Comparison of ENCODE assay signal across 13 cellular contexts in the genomic region with DNA sequence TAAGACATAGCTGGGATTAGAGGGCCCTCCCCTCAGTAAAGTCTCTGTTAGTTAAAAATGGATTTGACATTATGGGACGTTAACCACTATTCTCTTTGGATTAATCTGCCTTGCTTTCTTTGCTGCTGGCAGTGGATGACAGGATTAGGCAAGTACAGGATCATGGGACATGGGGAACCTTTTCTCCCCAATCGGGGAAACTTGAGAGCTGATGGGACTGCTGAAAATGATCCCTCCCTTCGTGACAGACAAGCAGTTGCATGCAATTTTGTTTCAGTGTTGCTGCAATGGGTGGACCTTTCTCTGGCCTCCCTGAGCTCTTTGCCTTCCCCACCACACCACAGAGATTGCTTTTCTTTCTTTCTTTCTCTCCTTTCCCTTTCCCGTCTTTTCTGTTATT.
A peak's percentile ranks its signal among the peaks of the same experiment; 100 is the strongest.
DNase-seq lines count a peak whose midpoint lies in the region; ATAC-seq and TF ChIP-seq lines count a peak whose summit lies in the region.
"Had no signal": no experiment of that assay in that cellular context is flagged by ENCODE, and none has a peak within 500 bp of the region (broad histone marks: within the 10 kb centered on the region; RNA-seq: fewer than 3 reads in every experiment).

No MANE protein-coding gene starts in this region.

- no peaks in the 10 kb centered on the region for H4K20me1 ChIP-seq in PC-3 (ENCODE audit: low read length)
- H4K20me1 ChIP-seq: BLaER1 treated with 17β-estradiol and CSF1 and Interleukin-3, amounts not matched to agents 10 nM and 100 nM had no signal

- in situ Hi-C loops in gastrocnemius medialis (cut with MboI; ENCODE audit: low sequenced_read_pairs in 4 of 4): no loop called here

- intact Hi-C loops in left ventricle myocardium inferior (cut with micrococcal nuclease) (no loop called here), left ventricle myocardium superior (cut with micrococcal nuclease) (no loop called here), gastrocnemius medialis (cut with DNase I; ENCODE audit: low total_unique reads) (no loop called here), PC-3 (cut with micrococcal nuclease) (no loop called here)

- no TSS peak for BruUV-seq in PC-3 (replicated peaks; lab: Mats Ljungman, UMichigan)

- H2AFZ ChIP-seq in PC-3 (ENCODE audit: low read length): no peak overlapping the region

- CTCF ChIA-PET in PC-3 (lab: Charles Lee): interaction anchor here (0.6 kb wide), 1 partner anchor 35 kb away, joined by 3 read pairs; no protein-coding TSS in a partner anchor

- no peaks in the 10 kb centered on the region for H3K79me2 ChIP-seq in PC-3 (ENCODE audit: low read length)

- H3K4me2 ChIP-seq in PC-3 (ENCODE audit: low read length): no peak overlapping the region
- H3K4me2 ChIP-seq: BLaER1 treated with 17β-estradiol and CSF1 and Interleukin-3, amounts not matched to agents 10 nM and 100 nM had no signal

- H3K4me3 ChIP-seq in left ventricle myocardium inferior: no peak overlapping the region
- no peak overlapping the region for H3K4me3 ChIP-seq in gastrocnemius medialis
- no peak overlapping the region for H3K4me3 ChIP-seq in PC-3 (ENCODE audit: low read length)
- H3K4me3 ChIP-seq: BLaER1 treated with 17β-estradiol and CSF1 and Interleukin-3, amounts not matched to agents 10 nM and 100 nM had no signal

- no peak for DNase-seq in left ventricle myocardium inferior
- DNase-seq in left ventricle myocardium superior: no peak
- DNase-seq in fibroblast of gingiva (ENCODE audit: low read depth): peak; percentile 74
- DNase-seq in gastrocnemius medialis: peak; percentile 8 to 47
- DNase-seq in PC-3: no peak
- no peak for DNase-seq in NCI-H1694 treated with DMSO at 0.1 percent for 48 hours (lab: John Stamatoyannopoulos, UW)
- DNase-seq: ACHN; CD4-positive, CD25-positive, alpha-beta regulatory T cell; DMS53; H9 had no signal

- POLR2A ChIA-PET in PC-3 (lab: Charles Lee; ENCODE audit: unreplicated experiment): no interaction called here

- ATAC-seq in left ventricle myocardium superior: no peak
- ATAC-seq in gastrocnemius medialis: peak; percentile 58 to 72
- ATAC-seq in HG03095 (IDR thresholded peaks at IDR 0.05; ENCODE audit: unreplicated experiment): no peak
- ATAC-seq in PC-3: no peak
- ATAC-seq: HepG2 had no signal

- H3K4me1 ChIP-seq in left ventricle myocardium inferior (no peaks in the 10 kb centered on the region), gastrocnemius medialis (no peaks in the 10 kb centered on the region), PC-3 (ENCODE audit: insufficient read depth, low read length) (no peaks in the 10 kb centered on the region)
- H3K4me1 ChIP-seq: BLaER1 treated with 17β-estradiol and CSF1 and Interleukin-3, amounts not matched to agents 10 nM and 100 nM had no signal

- no peak overlapping the region for H3K9ac ChIP-seq in PC-3 (ENCODE audit: low read length)
- H3K9ac ChIP-seq: BLaER1 treated with 17β-estradiol and CSF1 and Interleukin-3, amounts not matched to agents 10 nM and 100 nM had no signal

- no peaks in the 10 kb centered on the region for H3F3A ChIP-seq in PC-3 (ENCODE audit: low read length, unreplicated experiment)

- H3K27ac ChIP-seq in left ventricle myocardium inferior (replicated peaks) (peak overlapping the region; percentile 28), gastrocnemius medialis (peak overlapping the region; percentile 22 to 59 (median 38)), PC-3 (ENCODE audit: low read length) (no peak overlapping the region)
- H3K27ac ChIP-seq: BLaER1 treated with 17β-estradiol and CSF1 and Interleukin-3, amounts not matched to agents 10 nM and 100 nM had no signal

- no peak for TF ChIP-seq POLR2A in gastrocnemius medialis (IDR thresholded peaks at IDR 0.05)

- TF ChIP-seq CTCF in left ventricle myocardium inferior (IDR thresholded peaks at IDR 0.05; ENCODE audit: borderline replicate concordance) (no peak), gastrocnemius medialis (IDR thresholded peaks at IDR 0.05 in 4 of 5, conservative IDR thresholded peaks at IDR 0.05 in 1 of 5) (no peak), PC-3 (conservative IDR thresholded peaks at IDR 0.05; ENCODE audit: low read depth, low read length) (no peak)

- no peaks in the 10 kb centered on the region for H3K36me3 ChIP-seq in left ventricle myocardium inferior
- no peaks in the 10 kb centered on the region for H3K36me3 ChIP-seq in gastrocnemius medialis
- H3K36me3 ChIP-seq in PC-3 (ENCODE audit: low read depth, low read length): no peaks in the 10 kb centered on the region
- H3K36me3 ChIP-seq: BLaER1 treated with 17β-estradiol and CSF1 and Interleukin-3, amounts not matched to agents 10 nM and 100 nM had no signal

- H3K27me3 ChIP-seq in left ventricle myocardium inferior (ENCODE audit: low read depth) (no peaks in the 10 kb centered on the region), gastrocnemius medialis (no peaks in the 10 kb centered on the region), PC-3 (ENCODE audit: low read length) (no peaks in the 10 kb centered on the region)
- H3K27me3 ChIP-seq: BLaER1 treated with 17β-estradiol and CSF1 and Interleukin-3, amounts not matched to agents 10 nM and 100 nM had no signal

- no peaks in the 10 kb centered on the region for H3K9me2 ChIP-seq in PC-3 (replicated peaks; ENCODE audit: low read length)

- H3K9me3 ChIP-seq in left ventricle myocardium inferior (replicated peaks): peaks cover 16% of the 10 kb centered on the region
- no peaks in the 10 kb centered on the region for H3K9me3 ChIP-seq in gastrocnemius medialis
- no peaks in the 10 kb centered on the region for H3K9me3 ChIP-seq in PC-3 (ENCODE audit: low read length)
- H3K9me3 ChIP-seq: BLaER1 treated with 17β-estradiol and CSF1 and Interleukin-3, amounts not matched to agents 10 nM and 100 nM had no signal

Comparison
In these comparisons a context has a peak if more than half of its experiments do, and no peak if none do; other contexts are left out.
1. DNase-seq: peak in fibroblast of gingiva (single experiment) and gastrocnemius medialis (2 of 2); none in left ventricle myocardium inferior (single experiment), left ventricle myocardium superior (single experiment), PC-3 (single experiment) and NCI-H1694 treated with DMSO at 0.1 percent for 48 hours (single experiment).
2. ATAC-seq: peak in gastrocnemius medialis (2 of 2); none in left ventricle myocardium superior (single experiment), HG03095 (single experiment) and PC-3 (single experiment).